In the genomic region with DNA sequence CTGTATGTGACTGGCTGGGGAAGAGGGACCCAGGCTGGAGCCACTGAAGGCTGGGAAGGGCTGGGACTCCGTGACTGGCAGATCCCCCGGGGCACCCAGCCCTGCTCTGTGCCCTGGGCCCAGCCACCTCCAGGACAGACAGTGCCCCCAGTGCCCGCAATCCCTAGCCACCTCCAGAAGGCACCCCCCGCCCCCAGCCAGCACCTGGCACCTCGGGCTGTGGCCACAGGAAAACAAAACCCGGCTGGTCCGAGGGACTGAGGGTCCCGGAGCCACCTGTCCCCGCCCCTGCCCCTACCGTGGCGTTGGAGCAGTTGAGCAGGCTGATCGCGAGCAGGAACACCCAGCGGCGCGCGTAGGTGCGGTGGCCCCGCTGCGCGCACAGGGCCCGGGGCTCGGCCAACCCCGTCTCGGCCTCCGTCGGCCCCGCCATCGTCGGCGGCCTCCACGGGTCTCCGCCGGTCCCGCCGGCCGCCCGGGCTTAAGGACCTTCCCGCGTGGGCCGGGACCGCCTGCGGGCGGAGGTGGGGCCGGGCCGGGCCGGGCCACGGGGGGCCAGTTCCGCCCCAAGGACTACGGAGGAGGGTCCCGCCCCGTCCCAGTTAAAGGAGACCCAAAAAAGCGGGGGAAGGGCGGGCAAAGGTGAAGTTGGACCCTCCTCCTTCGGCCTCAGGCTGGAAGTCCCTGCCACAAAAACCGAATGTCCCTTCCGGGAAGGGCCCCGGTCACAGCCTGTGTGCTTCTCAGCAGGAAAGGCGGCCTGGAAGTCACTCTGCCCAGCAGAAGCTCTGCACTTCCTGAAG, we compare ENCODE assay signal across 8 cellular contexts. TPM values are rescaled to one million over a fixed set of nuclear protein-coding genes. Genes with fewer than 3 reads are reported as not detected.
A peak's percentile ranks its signal among the peaks of the same experiment; 100 is the strongest.
DNase-seq lines count a peak whose midpoint lies in the region; ATAC-seq and TF ChIP-seq lines count a peak whose summit lies in the region.

Gene SLC49A3, minus strand, starts transcription at position 457 of the 803 bp plus-strand sequence. Its CDS starts 24 bp downstream, at position 433.

- H3K36me3 ChIP-seq in adrenal gland (replicated peaks in 1 of 2) = no peaks in the 10 kb centered on the region
- no peaks in the 10 kb centered on the region for H3K36me3 ChIP-seq in iPS-18a (ENCODE audit: control insufficient read depth, low read depth, low read length)
- no peaks in the 10 kb centered on the region for H3K36me3 ChIP-seq in sigmoid colon

- intact Hi-C loops in adrenal gland (cut with DNase I) (no loop called here), sigmoid colon (cut with DNase I) (no loop called here)

- no peak for TF ChIP-seq EP300 in sigmoid colon (IDR thresholded peaks at IDR 0.05)

- TF ChIP-seq POLR2A in adrenal gland (IDR thresholded peaks at IDR 0.05) = no peak
- TF ChIP-seq POLR2A in sigmoid colon (IDR thresholded peaks at IDR 0.05) = no peak

- no peak for ATAC-seq in GM19351 (IDR thresholded peaks at IDR 0.05; ENCODE audit: unreplicated experiment)

- H3K9me3 ChIP-seq in adrenal gland (replicated peaks in 1 of 3) = no peaks in the 10 kb centered on the region
- H3K9me3 ChIP-seq in iPS-18a (ENCODE audit: control insufficient read depth, low read depth, low read length) = no peaks in the 10 kb centered on the region
- no peaks in the 10 kb centered on the region for H3K9me3 ChIP-seq in sigmoid colon

- DNase-seq in adrenal gland (no peak), sigmoid colon (peak; percentile 65), D341Med (ENCODE audit: low spot score) (no peak), DMS153 (lab: John Stamatoyannopoulos, UW) (no peak), DMS114 treated with DMSO at 0.1 percent for 48 hours (lab: John Stamatoyannopoulos, UW; ENCODE audit: unreplicated experiment) (no peak)

- H3K4me1 ChIP-seq in adrenal gland (replicated peaks in 1 of 2) = peaks cover 20 to 37% of the 10 kb centered on the region in 2 donors
- H3K4me1 ChIP-seq in iPS-18a (ENCODE audit: control insufficient read depth, low read depth, low read length) = peaks cover 7% of the 10 kb centered on the region
- H3K4me1 ChIP-seq in sigmoid colon = peaks cover 0 to 23% (median 5%) of the 10 kb centered on the region in 4 donors

- H3K4me3 ChIP-seq in GM08714 (ENCODE audit: low read length) = peak within 1 kb of the TSS; percentile 1; the same call in 1 of the 2 replicates
- peak within 1 kb of the TSS in 1 of 4 donors; percentile 54 for H3K4me3 ChIP-seq in adrenal gland
- H3K4me3 ChIP-seq in iPS-18a (ENCODE audit: low read length) = peak within 1 kb of the TSS; percentile 47
- H3K4me3 ChIP-seq in sigmoid colon = peak within 1 kb of the TSS; percentile 15 to 56 (median 47)

- H3K27me3 ChIP-seq in adrenal gland (no peaks in the 10 kb centered on the region), iPS-18a (ENCODE audit: control insufficient read depth, insufficient read depth, low read length) (no peaks in the 10 kb centered on the region), sigmoid colon (peaks cover 0 to 17% (median 9%) of the 10 kb centered on the region in 3 donors)

- peak within 1 kb of the TSS; percentile 83 to 99 (median 97) for H3K27ac ChIP-seq in adrenal gland
- no peak within 1 kb of the TSS for H3K27ac ChIP-seq in iPS-18a (ENCODE audit: low read length)
- H3K27ac ChIP-seq in sigmoid colon = peak within 1 kb of the TSS; percentile 68 to 83 (median 71)

- TF ChIP-seq CTCF in adrenal gland (IDR thresholded peaks at IDR 0.05) = no peak
- no peak for TF ChIP-seq CTCF in sigmoid colon (IDR thresholded peaks at IDR 0.05)

- H3K9ac ChIP-seq in iPS-18a (ENCODE audit: low read length) = no peak within 1 kb of the TSS

- 26 to 61% (median 42%) methylated on average over 30 to 59 of the region's 59 CpGs for WGBS in adrenal gland, 4 donors
- WGBS in sigmoid colon, 2 donors = 7 to 8% methylated on average over 59 of the region's 59 CpGs

RNA-seq across cellular contexts. Expression of gene SLC49A3, which starts in this region (rescaled TPM):
- total RNA-seq in adrenal gland (10 to 100 TPM in 3 of 8 donors, 1 to 10 TPM in 5; 2.4 to 15.0 (median 7.3) TPM), sigmoid colon (1 to 10 TPM; 3.9 to 5.0 (median 4.5) TPM)
- polyA plus RNA-seq in adrenal gland (10 to 100 TPM in 2 of 3 donors, 1 to 10 TPM in 1; 1.4 to 24.5 (median 11.1) TPM), sigmoid colon (1 to 10 TPM; 2.4 to 6.4 (median 4.6) TPM)
